Comparison of ENCODE assay signal across 24 cellular contexts in genomic region chr18:41881285-41881684, GRCh38.
DNase-seq lines count a peak whose midpoint lies in the region; FAIRE-seq and TF ChIP-seq lines count a peak whose summit lies in the region.
"Had no signal": no experiment of that assay in that cellular context is flagged by ENCODE, and none has a peak within 500 bp of the region (broad histone marks: within the 10 kb centered on the region; RNA-seq: fewer than 3 reads in every experiment).

No MANE protein-coding gene starts in this region.

- H3K4me3 ChIP-seq in bronchial epithelial cell (ENCODE audit: low read depth, low read length) = no peak overlapping the region
- H3K4me3 ChIP-seq in sigmoid colon = no peak overlapping the region
- H3K4me3 ChIP-seq: BLaER1 treated with 17β-estradiol and CSF1 and Interleukin-3, amounts not matched to agents 10 nM and 100 nM; esophagus squamous epithelium; pancreas had no signal

- no peak overlapping the region for H3K27ac ChIP-seq in sigmoid colon
- H3K27ac ChIP-seq: BLaER1 treated with 17β-estradiol and CSF1 and Interleukin-3, amounts not matched to agents 10 nM and 100 nM; esophagus squamous epithelium; pancreas; WERI-Rb-1 had no signal

- TF ChIP-seq POLR2A in sigmoid colon (IDR thresholded peaks at IDR 0.05) = no peak

- FAIRE-seq in RCC 7860 (lab: Jason Lieb, UNC) (peak; percentile 56), bronchial epithelial cell (lab: Jason Lieb, UNC) (no peak)
- FAIRE-seq: pancreas had no signal

- WGBS in sigmoid colon, 2 donors = 78 to 91% methylated on average over 3 of the region's 3 CpGs

- H3K4me1 ChIP-seq in sigmoid colon = no peaks in the 10 kb centered on the region
- H3K4me1 ChIP-seq: BLaER1 treated with 17β-estradiol and CSF1 and Interleukin-3, amounts not matched to agents 10 nM and 100 nM; esophagus squamous epithelium; pancreas had no signal

- no peaks in the 10 kb centered on the region for H3K9me3 ChIP-seq in sigmoid colon
- H3K9me3 ChIP-seq: BLaER1 treated with 17β-estradiol and CSF1 and Interleukin-3, amounts not matched to agents 10 nM and 100 nM; esophagus squamous epithelium; pancreas had no signal

- intact Hi-C loops in sigmoid colon (cut with DNase I) = no loop called here

- H3K36me3 ChIP-seq in bronchial epithelial cell (ENCODE audit: control insufficient read depth, insufficient read depth, low read length) (no peaks in the 10 kb centered on the region), sigmoid colon (no peaks in the 10 kb centered on the region)
- H3K36me3 ChIP-seq: BLaER1 treated with 17β-estradiol and CSF1 and Interleukin-3, amounts not matched to agents 10 nM and 100 nM; esophagus squamous epithelium; pancreas; WERI-Rb-1 had no signal

- DNase-seq in GM04503 (ENCODE audit: low read depth) = peak; percentile 15
- peak; percentile 61 for DNase-seq in RCC 7860 (ENCODE audit: low spot score)
- DNase-seq in bronchial epithelial cell (ENCODE audit: low read depth) = peak; percentile 81
- peak; percentile 73 for DNase-seq in kidney tubule cell (ENCODE audit: low spot score)
- no peak for DNase-seq in sigmoid colon
- DNase-seq in NCI-H146 (lab: John Stamatoyannopoulos, UW) = no peak
- no peak for DNase-seq in NCI-H1694 (lab: John Stamatoyannopoulos, UW)
- no peak for DNase-seq in stimulated activated CD4-positive, alpha-beta T cell treated with anti-CD3 and anti-CD28 coated beads, Interleukin-2, amount 100 ng/mL, for 48 hours
- DNase-seq: activated gamma-delta T cell treated with Interleukin-2 at 50 U/mL for 16 hours; activated T-cell treated with anti-CD3 and anti-CD28 coated beads for 4 hours; amygdala; effector CD4-positive, alpha-beta T cell; esophagus squamous epithelium; islet precursor cell; mesendoderm; MV-4-11; natural killer cell; NCI-H187 treated with DMSO at 0.1 percent for 48 hours; NCI-H345; pancreas; stimulated activated CD4-positive, alpha-beta T cell treated with anti-CD3 and anti-CD28 coated beads, Interleukin-2, amount 100 ng/mL, for 24 hours; stimulated activated naive CD8-positive, alpha-beta T cell treated with anti-CD3 and anti-CD28 coated beads, Interleukin-15, amount 100 ng/mL, for 72 hours; WERI-Rb-1 had no signal

- no peaks in the 10 kb centered on the region for H3K27me3 ChIP-seq in bronchial epithelial cell (ENCODE audit: control insufficient read depth, insufficient read depth, low read length)
- H3K27me3 ChIP-seq in sigmoid colon = no peaks in the 10 kb centered on the region
- H3K27me3 ChIP-seq: BLaER1 treated with 17β-estradiol and CSF1 and Interleukin-3, amounts not matched to agents 10 nM and 100 nM; esophagus squamous epithelium; pancreas had no signal

- no peak for TF ChIP-seq CTCF in bronchial epithelial cell (IDR thresholded peaks at IDR 0.05; ENCODE audit: insufficient read depth, low read length, severe bottlenecking)
- TF ChIP-seq CTCF in sigmoid colon (IDR thresholded peaks at IDR 0.05) = no peak

- no peak for TF ChIP-seq EP300 in sigmoid colon (IDR thresholded peaks at IDR 0.05)

Comparison
In these comparisons a context has a peak if more than half of its experiments do, and no peak if none do; other contexts are left out.
1. DNase-seq: peak in GM04503 (single experiment), RCC 7860 (single experiment), bronchial epithelial cell (single experiment) and kidney tubule cell (single experiment); none in sigmoid colon (single experiment), NCI-H146 (single experiment), NCI-H1694 (single experiment) and stimulated activated CD4-positive, alpha-beta T cell treated with anti-CD3 and anti-CD28 coated beads, Interleukin-2, amount 100 ng/mL, for 48 hours (0 of 2).